8 cellular contexts compared by ENCODE assay signal in the genomic region with DNA sequence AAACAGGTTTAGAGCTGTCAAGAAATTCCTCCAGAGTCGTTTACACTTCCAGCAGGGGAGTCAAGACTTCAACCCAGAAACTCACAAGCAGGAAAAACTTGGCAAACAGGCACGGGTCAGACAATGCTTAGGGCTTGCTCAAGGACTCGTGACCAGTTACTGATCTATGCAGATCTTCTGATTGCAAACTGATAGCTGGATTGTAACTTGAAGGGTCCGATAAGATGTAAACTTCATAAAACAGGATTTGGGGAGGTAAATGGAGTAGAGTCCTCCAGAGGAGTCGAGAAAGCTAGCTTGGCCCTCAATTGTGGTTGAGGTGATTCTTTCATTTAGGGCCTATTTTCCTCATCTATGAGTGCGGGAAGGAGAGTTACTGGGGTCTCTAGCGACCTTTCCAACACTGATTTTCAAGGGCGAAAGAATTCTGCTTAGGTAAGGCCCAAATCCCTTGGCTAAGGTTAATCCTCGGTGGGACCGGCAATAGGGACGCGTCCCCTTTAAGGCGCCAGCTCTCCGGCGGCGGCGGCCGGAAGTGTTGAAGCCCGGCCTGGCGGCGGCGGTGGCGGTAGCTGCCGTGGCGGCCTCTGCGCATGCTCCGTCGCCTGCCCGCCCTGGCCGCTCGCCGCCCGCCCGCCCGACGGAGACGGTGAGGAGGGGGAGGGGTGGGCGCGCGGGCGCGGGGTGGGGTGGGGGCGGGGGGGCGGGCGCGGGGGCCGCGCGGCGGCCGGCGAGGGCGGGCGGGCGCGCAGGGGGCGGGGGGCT.
DNase-seq lines count a peak whose midpoint lies in the region; FAIRE-seq and TF ChIP-seq lines count a peak whose summit lies in the region.

A gene with protein sequence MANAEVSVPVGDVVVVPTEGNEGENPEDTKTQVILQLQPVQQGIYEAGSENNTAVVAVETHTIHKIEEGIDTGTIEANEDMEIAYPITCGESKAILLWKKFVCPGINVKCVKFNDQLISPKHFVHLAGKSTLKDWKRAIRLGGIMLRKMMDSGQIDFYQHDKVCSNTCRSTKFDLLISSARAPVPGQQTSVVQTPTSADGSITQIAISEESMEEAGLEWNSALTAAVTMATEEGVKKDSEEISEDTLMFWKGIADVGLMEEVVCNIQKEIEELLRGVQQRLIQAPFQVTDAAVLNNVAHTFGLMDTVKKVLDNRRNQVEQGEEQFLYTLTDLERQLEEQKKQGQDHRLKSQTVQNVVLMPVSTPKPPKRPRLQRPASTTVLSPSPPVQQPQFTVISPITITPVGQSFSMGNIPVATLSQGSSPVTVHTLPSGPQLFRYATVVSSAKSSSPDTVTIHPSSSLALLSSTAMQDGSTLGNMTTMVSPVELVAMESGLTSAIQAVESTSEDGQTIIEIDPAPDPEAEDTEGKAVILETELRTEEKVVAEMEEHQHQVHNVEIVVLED (plus strand): TSS at position 594 of the 765 bp plus-strand sequence. CDS start 14,829 bp downstream, outside the sequence.

- CTCF ChIA-PET in HEK293 (lab: Yijun Ruan, JAX): interaction anchor here (0.6 kb wide), 1 partner anchor 209 kb away, joined by 3 read pairs; no protein-coding TSS in a partner anchor

- peak within 1 kb of the TSS; percentile 95 for H3K27ac ChIP-seq in HEK293 (ENCODE audit: extremely low read depth, low read depth, low read length)
- H3K27ac ChIP-seq in substantia nigra (ENCODE audit: low read depth, low read length, poor library complexity, severe bottlenecking): peak within 1 kb of the TSS; percentile 96

- no peak for TF ChIP-seq CTCF in HEK293 (tag by site-specific recombination; IDR thresholded peaks at IDR 0.05)

- FAIRE-seq in G401.6 (lab: Jason Lieb, UNC): peak; percentile 15

- peak within 1 kb of the TSS; percentile 75 for H3K4me3 ChIP-seq in HEK293 (ENCODE audit: low read depth, low read length)

- H3K36me3 ChIP-seq in HEK293 (ENCODE audit: control insufficient read depth in 2 of 2, insufficient read depth in 1 of 2, low read length in 2 of 2): no peaks in the 10 kb centered on the region

- no peaks in the 10 kb centered on the region for H3K9me3 ChIP-seq in HEK293 (ENCODE audit: control insufficient read depth, insufficient read depth, low read depth, low read length)

- DNase-seq in MV-4-11 (lab: John Stamatoyannopoulos, UW): peak; percentile 80
- peak; percentile 86 for DNase-seq in SKM-1 (lab: John Stamatoyannopoulos, UW; ENCODE audit: unreplicated experiment)
- DNase-seq in activated naive CD4-positive, alpha-beta T cell treated with anti-CD3 and anti-CD28 coated beads, Interleukin-2, amount 50 U/mL, for 16 hours: peak; percentile 87
- peak; percentile 94 for DNase-seq in germinal center (ENCODE audit: low spot score)
- DNase-seq in nucleus accumbens (lab: John Stamatoyannopoulos, UW): peak in 54 of 56 donors; percentile 29 to 87 (median 72)
- peak in 48 of 49 donors; percentile 18 to 91 (median 71) for DNase-seq in substantia nigra (lab: John Stamatoyannopoulos, UW)

- POLR2A ChIA-PET in HEK293 (lab: Yijun Ruan, JAX): interaction anchor here (0.7 to 3.6 kb wide), 12 partner anchors 9 to 433 kb away, joined by 3 to 35 read pairs (median 4); a partner anchor contains a TSS

- peaks cover 4% of the 10 kb centered on the region; the same call in 1 of the 2 replicates for H3K4me1 ChIP-seq in HEK293 (ENCODE audit: control insufficient read depth, insufficient read depth, low read length)

TF ChIP-seq in HEK293, 187 proteins besides CTCF, POLR2A, EP300 and RAD21 (continues in another document):
- TF ChIP-seq, protein P1, sequence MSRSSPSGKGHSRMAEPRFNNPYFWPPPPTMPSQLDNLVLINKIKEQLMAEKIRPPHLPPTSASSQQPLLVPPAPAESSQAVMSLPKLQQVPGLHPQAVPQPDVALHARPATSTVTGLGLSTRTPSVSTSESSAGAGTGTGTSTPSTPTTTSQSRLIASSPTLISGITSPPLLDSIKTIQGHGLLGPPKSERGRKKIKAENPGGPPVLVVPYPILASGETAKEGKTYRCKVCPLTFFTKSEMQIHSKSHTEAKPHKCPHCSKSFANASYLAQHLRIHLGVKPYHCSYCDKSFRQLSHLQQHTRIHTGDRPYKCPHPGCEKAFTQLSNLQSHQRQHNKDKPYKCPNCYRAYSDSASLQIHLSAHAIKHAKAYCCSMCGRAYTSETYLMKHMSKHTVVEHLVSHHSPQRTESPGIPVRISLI (tag by site-specific recombination; IDR thresholded peaks at IDR 0.05): no peak
- TF ChIP-seq ZNF600 (tag by site-specific recombination; IDR thresholded peaks at IDR 0.05) (peak; percentile 30; the same call in 1 of the 2 replicates), SP3 (tag by site-specific recombination; IDR thresholded peaks at IDR 0.05) (no peak), ZNF501 (tag by site-specific recombination; IDR thresholded peaks at IDR 0.05) (0 out of 2 replicates have a peak, but pooled peaks have one; percentile 31), ZNF629 (tag by site-specific recombination; IDR thresholded peaks at IDR 0.05) (peak; percentile 21; the same call in 1 of the 2 replicates), ZBTB17 (tag by site-specific recombination; IDR thresholded peaks at IDR 0.05) (peak; percentile 79), OSR2 (tag by site-specific recombination; IDR thresholded peaks at IDR 0.05) (peak; percentile 37; the same call in 1 of the 2 replicates), ZNF335 (tag by site-specific recombination; conservative IDR thresholded peaks at IDR 0.05) (peak; percentile 77), ZNF561 (tag by site-specific recombination; IDR thresholded peaks at IDR 0.05; ENCODE audit: borderline replicate concordance) (peak; percentile 87), SP7 (tag by site-specific recombination; IDR thresholded peaks at IDR 0.05) (peak; percentile 24; the same call in 1 of the 2 replicates), YY1 (tag by site-specific recombination; IDR thresholded peaks at IDR 0.05) (0 out of 2 replicates have a peak, but pooled peaks have one; percentile 17), MZF1 (tag by site-specific recombination; IDR thresholded peaks at IDR 0.05; ENCODE audit: borderline replicate concordance) (0 out of 2 replicates have a peak, but pooled peaks have one; percentile 49)
- TF ChIP-seq, protein P2, sequence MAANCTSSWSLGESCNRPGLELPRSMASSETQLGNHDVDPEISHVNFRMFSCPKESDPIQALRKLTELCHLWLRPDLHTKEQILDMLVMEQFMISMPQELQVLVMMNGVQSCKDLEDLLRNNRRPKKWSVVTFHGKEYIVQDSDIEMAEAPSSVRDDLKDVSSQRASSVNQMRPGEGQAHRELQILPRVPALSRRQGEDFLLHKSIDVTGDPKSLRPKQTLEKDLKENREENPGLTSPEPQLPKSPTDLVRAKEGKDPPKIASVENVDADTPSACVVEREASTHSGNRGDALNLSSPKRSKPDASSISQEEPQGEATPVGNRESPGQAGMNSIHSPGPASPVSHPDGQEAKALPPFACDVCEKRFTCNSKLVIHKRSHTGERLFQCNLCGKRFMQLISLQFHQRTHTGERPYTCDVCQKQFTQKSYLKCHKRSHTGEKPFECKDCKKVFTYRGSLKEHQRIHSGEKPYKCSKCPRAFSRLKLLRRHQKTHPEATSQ (tag by site-specific recombination; IDR thresholded peaks at IDR 0.05): peak; percentile 31; the same call in 1 of the 2 replicates
- TF ChIP-seq, protein P3, sequence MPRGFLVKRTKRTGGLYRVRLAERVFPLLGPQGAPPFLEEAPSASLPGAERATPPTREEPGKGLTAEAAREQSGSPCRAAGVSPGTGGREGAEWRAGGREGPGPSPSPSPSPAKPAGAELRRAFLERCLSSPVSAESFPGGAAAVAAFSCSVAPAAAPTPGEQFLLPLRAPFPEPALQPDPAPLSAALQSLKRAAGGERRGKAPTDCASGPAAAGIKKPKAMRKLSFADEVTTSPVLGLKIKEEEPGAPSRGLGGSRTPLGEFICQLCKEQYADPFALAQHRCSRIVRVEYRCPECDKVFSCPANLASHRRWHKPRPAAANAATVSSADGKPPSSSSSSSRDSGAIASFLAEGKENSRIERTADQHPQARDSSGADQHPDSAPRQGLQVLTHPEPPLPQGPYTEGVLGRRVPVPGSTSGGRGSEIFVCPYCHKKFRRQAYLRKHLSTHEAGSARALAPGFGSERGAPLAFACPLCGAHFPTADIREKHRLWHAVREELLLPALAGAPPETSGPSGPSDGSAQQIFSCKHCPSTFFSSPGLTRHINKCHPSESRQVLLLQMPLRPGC (tag by site-specific recombination; IDR thresholded peaks at IDR 0.05): no peak
- TF ChIP-seq, protein P4, sequence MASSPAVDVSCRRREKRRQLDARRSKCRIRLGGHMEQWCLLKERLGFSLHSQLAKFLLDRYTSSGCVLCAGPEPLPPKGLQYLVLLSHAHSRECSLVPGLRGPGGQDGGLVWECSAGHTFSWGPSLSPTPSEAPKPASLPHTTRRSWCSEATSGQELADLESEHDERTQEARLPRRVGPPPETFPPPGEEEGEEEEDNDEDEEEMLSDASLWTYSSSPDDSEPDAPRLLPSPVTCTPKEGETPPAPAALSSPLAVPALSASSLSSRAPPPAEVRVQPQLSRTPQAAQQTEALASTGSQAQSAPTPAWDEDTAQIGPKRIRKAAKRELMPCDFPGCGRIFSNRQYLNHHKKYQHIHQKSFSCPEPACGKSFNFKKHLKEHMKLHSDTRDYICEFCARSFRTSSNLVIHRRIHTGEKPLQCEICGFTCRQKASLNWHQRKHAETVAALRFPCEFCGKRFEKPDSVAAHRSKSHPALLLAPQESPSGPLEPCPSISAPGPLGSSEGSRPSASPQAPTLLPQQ (tag by site-specific recombination; IDR thresholded peaks at IDR 0.05): peak; percentile 100

Comparison
In these comparisons a context has a peak if more than half of its experiments do, and no peak if none do; other contexts are left out.
1. Peak in every context shown above with its lines: DNase-seq, H3K4me3 ChIP-seq and H3K27ac ChIP-seq.